Comparison of ENCODE assay signal across 1 cellular context in the genomic region with DNA sequence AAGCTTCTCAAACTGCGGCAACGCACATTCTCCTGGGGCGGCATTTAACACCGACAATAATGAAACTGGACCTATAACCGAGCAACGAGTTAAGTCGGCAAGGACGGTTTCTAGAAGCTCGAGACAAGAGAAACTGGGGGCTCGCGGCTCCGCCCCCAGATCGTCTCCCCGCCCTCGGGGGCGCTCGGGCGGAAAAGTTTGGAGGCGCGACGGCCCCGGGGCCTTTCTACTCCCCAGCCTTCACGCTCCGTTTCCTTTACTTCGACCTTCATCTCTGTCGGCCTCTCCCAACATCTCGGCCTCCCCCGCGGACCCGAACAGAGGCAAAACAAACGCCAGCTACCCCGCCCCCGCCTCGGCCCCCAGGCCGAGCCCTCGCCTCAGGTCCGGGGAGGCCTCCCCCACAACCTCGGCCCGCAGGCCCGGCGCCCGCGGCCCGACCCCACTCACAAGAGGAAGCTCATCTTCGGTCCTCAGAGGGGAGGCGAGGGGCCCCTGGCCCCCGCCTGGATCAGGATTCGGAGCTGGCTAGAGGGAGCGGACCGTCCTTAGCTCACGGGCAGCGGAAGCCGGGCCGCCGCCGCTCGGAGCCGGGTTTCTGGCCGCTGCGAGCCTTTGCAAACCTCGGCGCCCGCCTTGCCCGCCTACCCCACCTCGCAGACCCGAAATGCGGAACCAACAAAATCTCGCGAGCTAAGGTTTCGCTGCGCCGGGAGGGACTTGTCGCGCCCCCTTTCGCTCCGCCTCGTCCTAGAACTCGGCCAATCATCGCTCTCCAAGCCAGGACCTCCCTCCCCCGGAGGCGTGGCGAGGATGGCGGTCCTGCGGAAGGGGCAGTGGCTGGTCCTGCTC.
TF ChIP-seq lines count a peak whose summit lies in the region.

A gene (minus strand): TSS at position 669 of the 852 bp plus-strand sequence. CDS start 205 bp downstream, at position 464.

TF ChIP-seq in GM12878, 131 proteins besides CTCF, POLR2A, EP300 and RAD21 (continued from another document and continues in another):
- no peak for TF ChIP-seq SIX5 (IDR thresholded peaks at IDR 0.05; ENCODE audit: low read depth, low read length, severe bottlenecking)
- peak; percentile 74 for TF ChIP-seq NR2F1 (conservative IDR thresholded peaks at IDR 0.05)
- peak; percentile 78; the same call in 1 of the 2 replicates for TF ChIP-seq ZBED1 (IDR thresholded peaks at IDR 0.05; ENCODE audit: borderline replicate concordance)
- TF ChIP-seq, protein P1, sequence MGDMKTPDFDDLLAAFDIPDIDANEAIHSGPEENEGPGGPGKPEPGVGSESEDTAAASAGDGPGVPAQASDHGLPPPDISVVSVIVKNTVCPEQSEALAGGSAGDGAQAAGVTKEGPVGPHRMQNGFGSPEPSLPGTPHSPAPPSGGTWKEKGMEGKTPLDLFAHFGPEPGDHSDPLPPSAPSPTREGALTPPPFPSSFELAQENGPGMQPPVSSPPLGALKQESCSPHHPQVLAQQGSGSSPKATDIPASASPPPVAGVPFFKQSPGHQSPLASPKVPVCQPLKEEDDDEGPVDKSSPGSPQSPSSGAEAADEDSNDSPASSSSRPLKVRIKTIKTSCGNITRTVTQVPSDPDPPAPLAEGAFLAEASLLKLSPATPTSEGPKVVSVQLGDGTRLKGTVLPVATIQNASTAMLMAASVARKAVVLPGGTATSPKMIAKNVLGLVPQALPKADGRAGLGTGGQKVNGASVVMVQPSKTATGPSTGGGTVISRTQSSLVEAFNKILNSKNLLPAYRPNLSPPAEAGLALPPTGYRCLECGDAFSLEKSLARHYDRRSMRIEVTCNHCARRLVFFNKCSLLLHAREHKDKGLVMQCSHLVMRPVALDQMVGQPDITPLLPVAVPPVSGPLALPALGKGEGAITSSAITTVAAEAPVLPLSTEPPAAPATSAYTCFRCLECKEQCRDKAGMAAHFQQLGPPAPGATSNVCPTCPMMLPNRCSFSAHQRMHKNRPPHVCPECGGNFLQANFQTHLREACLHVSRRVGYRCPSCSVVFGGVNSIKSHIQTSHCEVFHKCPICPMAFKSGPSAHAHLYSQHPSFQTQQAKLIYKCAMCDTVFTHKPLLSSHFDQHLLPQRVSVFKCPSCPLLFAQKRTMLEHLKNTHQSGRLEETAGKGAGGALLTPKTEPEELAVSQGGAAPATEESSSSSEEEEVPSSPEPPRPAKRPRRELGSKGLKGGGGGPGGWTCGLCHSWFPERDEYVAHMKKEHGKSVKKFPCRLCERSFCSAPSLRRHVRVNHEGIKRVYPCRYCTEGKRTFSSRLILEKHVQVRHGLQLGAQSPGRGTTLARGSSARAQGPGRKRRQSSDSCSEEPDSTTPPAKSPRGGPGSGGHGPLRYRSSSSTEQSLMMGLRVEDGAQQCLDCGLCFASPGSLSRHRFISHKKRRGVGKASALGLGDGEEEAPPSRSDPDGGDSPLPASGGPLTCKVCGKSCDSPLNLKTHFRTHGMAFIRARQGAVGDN (IDR thresholded peaks at IDR 0.05) = no peak; the same call in 1 of the 2 replicates
- TF ChIP-seq CHD1 (IDR thresholded peaks at IDR 0.05; ENCODE audit: low read depth, low read length) = 0 out of 2 replicates have a peak, but pooled peaks have one; percentile 27
- TF ChIP-seq, protein P2, sequence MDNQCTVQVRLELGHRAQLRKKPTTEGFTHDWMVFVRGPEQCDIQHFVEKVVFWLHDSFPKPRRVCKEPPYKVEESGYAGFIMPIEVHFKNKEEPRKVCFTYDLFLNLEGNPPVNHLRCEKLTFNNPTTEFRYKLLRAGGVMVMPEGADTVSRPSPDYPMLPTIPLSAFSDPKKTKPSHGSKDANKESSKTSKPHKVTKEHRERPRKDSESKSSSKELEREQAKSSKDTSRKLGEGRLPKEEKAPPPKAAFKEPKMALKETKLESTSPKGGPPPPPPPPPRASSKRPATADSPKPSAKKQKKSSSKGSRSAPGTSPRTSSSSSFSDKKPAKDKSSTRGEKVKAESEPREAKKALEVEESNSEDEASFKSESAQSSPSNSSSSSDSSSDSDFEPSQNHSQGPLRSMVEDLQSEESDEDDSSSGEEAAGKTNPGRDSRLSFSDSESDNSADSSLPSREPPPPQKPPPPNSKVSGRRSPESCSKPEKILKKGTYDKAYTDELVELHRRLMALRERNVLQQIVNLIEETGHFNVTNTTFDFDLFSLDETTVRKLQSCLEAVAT (IDR thresholded peaks at IDR 0.05) = no peak; the same call in 1 of the 2 replicates
- TF ChIP-seq ZSCAN29 (IDR thresholded peaks at IDR 0.05) = 0 out of 2 replicates have a peak, but pooled peaks have one; percentile 10
- TF ChIP-seq HDAC2 (IDR thresholded peaks at IDR 0.05) = no peak
- TF ChIP-seq IKZF1 (conservative IDR thresholded peaks at IDR 0.05) = peak; percentile 80
- TF ChIP-seq, protein P3, sequence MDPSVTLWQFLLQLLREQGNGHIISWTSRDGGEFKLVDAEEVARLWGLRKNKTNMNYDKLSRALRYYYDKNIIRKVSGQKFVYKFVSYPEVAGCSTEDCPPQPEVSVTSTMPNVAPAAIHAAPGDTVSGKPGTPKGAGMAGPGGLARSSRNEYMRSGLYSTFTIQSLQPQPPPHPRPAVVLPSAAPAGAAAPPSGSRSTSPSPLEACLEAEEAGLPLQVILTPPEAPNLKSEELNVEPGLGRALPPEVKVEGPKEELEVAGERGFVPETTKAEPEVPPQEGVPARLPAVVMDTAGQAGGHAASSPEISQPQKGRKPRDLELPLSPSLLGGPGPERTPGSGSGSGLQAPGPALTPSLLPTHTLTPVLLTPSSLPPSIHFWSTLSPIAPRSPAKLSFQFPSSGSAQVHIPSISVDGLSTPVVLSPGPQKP (IDR thresholded peaks at IDR 0.05; ENCODE audit: low read depth, low read length) = no peak
- no peak for TF ChIP-seq RELA (IDR thresholded peaks at IDR 0.05; ENCODE audit: borderline replicate concordance, partially characterized antibody)
- TF ChIP-seq CBX5 (IDR thresholded peaks at IDR 0.05; ENCODE audit: low read depth) = peak; percentile 84; the same call in 1 of the 2 replicates
- TF ChIP-seq, protein P4, sequence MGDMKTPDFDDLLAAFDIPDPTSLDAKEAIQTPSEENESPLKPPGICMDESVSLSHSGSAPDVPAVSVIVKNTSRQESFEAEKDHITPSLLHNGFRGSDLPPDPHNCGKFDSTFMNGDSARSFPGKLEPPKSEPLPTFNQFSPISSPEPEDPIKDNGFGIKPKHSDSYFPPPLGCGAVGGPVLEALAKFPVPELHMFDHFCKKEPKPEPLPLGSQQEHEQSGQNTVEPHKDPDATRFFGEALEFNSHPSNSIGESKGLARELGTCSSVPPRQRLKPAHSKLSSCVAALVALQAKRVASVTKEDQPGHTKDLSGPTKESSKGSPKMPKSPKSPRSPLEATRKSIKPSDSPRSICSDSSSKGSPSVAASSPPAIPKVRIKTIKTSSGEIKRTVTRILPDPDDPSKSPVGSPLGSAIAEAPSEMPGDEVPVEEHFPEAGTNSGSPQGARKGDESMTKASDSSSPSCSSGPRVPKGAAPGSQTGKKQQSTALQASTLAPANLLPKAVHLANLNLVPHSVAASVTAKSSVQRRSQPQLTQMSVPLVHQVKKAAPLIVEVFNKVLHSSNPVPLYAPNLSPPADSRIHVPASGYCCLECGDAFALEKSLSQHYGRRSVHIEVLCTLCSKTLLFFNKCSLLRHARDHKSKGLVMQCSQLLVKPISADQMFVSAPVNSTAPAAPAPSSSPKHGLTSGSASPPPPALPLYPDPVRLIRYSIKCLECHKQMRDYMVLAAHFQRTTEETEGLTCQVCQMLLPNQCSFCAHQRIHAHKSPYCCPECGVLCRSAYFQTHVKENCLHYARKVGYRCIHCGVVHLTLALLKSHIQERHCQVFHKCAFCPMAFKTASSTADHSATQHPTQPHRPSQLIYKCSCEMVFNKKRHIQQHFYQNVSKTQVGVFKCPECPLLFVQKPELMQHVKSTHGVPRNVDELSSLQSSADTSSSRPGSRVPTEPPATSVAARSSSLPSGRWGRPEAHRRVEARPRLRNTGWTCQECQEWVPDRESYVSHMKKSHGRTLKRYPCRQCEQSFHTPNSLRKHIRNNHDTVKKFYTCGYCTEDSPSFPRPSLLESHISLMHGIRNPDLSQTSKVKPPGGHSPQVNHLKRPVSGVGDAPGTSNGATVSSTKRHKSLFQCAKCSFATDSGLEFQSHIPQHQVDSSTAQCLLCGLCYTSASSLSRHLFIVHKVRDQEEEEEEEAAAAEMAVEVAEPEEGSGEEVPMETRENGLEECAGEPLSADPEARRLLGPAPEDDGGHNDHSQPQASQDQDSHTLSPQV (IDR thresholded peaks at IDR 0.05) = no peak
- TF ChIP-seq STAT3 (IDR thresholded peaks at IDR 0.05; ENCODE audit: low read depth, low read length) = no peak
- TF ChIP-seq, protein P5, sequence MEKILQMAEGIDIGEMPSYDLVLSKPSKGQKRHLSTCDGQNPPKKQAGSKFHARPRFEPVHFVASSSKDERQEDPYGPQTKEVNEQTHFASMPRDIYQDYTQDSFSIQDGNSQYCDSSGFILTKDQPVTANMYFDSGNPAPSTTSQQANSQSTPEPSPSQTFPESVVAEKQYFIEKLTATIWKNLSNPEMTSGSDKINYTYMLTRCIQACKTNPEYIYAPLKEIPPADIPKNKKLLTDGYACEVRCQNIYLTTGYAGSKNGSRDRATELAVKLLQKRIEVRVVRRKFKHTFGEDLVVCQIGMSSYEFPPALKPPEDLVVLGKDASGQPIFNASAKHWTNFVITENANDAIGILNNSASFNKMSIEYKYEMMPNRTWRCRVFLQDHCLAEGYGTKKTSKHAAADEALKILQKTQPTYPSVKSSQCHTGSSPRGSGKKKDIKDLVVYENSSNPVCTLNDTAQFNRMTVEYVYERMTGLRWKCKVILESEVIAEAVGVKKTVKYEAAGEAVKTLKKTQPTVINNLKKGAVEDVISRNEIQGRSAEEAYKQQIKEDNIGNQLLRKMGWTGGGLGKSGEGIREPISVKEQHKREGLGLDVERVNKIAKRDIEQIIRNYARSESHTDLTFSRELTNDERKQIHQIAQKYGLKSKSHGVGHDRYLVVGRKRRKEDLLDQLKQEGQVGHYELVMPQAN (conservative IDR thresholded peaks at IDR 0.05) = peak; percentile 72; the same call in 1 of the 2 replicates
- peak; percentile 75; the same call in 1 of the 2 replicates for TF ChIP-seq SMAD5 (IDR thresholded peaks at IDR 0.05; ENCODE audit: low read depth)
- TF ChIP-seq RFX5 (IDR thresholded peaks at IDR 0.05; ENCODE audit: low read depth, low read length) = no peak
- TF ChIP-seq WRNIP1 (IDR thresholded peaks at IDR 0.05; ENCODE audit: borderline replicate concordance, low read depth, low read length) = no peak
- TF ChIP-seq NR2C1 (IDR thresholded peaks at IDR 0.05) = no peak
- TF ChIP-seq, protein P6, sequence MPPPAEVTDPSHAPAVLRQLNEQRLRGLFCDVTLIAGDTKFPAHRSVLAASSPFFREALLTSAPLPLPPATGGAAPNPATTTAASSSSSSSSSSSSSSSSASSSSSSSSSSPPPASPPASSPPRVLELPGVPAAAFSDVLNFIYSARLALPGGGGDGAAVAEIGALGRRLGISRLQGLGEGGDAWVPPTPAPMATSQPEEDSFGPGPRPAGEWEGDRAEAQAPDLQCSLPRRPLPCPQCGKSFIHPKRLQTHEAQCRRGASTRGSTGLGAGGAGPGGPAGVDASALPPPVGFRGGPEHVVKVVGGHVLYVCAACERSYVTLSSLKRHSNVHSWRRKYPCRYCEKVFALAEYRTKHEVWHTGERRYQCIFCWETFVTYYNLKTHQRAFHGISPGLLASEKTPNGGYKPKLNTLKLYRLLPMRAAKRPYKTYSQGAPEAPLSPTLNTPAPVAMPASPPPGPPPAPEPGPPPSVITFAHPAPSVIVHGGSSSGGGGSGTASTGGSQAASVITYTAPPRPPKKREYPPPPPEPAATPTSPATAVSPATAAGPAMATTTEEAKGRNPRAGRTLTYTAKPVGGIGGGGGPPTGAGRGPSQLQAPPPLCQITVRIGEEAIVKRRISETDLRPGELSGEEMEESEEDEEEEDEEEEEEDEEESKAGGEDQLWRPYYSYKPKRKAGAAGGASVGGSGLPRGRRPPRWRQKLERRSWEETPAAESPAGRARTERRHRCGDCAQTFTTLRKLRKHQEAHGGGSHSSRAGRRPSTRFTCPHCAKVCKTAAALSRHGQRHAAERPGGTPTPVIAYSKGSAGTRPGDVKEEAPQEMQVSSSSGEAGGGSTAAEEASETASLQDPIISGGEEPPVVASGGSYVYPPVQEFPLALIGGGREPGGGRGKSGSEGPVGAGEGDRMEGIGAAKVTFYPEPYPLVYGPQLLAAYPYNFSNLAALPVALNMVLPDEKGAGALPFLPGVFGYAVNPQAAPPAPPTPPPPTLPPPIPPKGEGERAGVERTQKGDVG (CRISPR knock-in tag; IDR thresholded peaks at IDR 0.05) = no peak
- TF ChIP-seq KDM1A (IDR thresholded peaks at IDR 0.05; ENCODE audit: borderline replicate concordance) = no peak
- TF ChIP-seq SMC3 (IDR thresholded peaks at IDR 0.05; ENCODE audit: borderline replicate concordance, low read length) = 0 out of 2 replicates have a peak, but pooled peaks have one; percentile 3
- TF ChIP-seq BACH1 (IDR thresholded peaks at IDR 0.05; ENCODE audit: borderline replicate concordance) = peak; percentile 33; the same call in 1 of the 2 replicates
- no peak for TF ChIP-seq ASH2L (IDR thresholded peaks at IDR 0.05; ENCODE audit: borderline replicate concordance, low read depth)
- TF ChIP-seq, protein P7, sequence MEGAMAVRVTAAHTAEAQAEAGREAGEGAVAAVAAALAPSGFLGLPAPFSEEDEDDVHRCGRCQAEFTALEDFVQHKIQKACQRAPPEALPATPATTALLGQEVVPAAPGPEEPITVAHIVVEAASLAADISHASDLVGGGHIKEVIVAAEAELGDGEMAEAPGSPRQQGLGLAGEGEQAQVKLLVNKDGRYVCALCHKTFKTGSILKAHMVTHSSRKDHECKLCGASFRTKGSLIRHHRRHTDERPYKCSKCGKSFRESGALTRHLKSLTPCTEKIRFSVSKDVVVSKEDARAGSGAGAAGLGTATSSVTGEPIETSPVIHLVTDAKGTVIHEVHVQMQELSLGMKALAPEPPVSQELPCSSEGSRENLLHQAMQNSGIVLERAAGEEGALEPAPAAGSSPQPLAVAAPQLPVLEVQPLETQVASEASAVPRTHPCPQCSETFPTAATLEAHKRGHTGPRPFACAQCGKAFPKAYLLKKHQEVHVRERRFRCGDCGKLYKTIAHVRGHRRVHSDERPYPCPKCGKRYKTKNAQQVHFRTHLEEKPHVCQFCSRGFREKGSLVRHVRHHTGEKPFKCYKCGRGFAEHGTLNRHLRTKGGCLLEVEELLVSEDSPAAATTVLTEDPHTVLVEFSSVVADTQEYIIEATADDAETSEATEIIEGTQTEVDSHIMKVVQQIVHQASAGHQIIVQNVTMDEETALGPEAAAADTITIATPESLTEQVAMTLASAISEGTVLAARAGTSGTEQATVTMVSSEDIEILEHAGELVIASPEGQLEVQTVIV (IDR thresholded peaks at IDR 0.05; ENCODE audit: borderline replicate concordance, partially characterized antibody) = no peak
- no peak for TF ChIP-seq RUNX3 (IDR thresholded peaks at IDR 0.05; ENCODE audit: low read length)
- TF ChIP-seq MYB (IDR thresholded peaks at IDR 0.05; ENCODE audit: borderline replicate concordance, low read depth, low read length) = no peak
- TF ChIP-seq, protein P8, sequence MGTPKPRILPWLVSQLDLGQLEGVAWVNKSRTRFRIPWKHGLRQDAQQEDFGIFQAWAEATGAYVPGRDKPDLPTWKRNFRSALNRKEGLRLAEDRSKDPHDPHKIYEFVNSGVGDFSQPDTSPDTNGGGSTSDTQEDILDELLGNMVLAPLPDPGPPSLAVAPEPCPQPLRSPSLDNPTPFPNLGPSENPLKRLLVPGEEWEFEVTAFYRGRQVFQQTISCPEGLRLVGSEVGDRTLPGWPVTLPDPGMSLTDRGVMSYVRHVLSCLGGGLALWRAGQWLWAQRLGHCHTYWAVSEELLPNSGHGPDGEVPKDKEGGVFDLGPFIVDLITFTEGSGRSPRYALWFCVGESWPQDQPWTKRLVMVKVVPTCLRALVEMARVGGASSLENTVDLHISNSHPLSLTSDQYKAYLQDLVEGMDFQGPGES (IDR thresholded peaks at IDR 0.05) = no peak
- no peak for TF ChIP-seq NFYA (IDR thresholded peaks at IDR 0.05; ENCODE audit: borderline replicate concordance, low read depth, low read length)
- peak in 1 of 2 experiments; percentile 66; a peak in 1 of 3 replicates for TF ChIP-seq EGR1 (IDR thresholded peaks at IDR 0.05; ENCODE audit: borderline replicate concordance in 1 of 2, low read depth in 2 of 2, low read length in 2 of 2)
